In genomic region chr21:30146558-30147282, GRCh38 we compare ENCODE assay signal across 18 cellular contexts. TPM values are rescaled to one million over a fixed set of nuclear protein-coding genes. Genes with fewer than 3 reads are reported as not detected.
DNase-seq lines count a peak whose midpoint lies in the region; ATAC-seq and TF ChIP-seq lines count a peak whose summit lies in the region.
"Had no signal": no experiment of that assay in that cellular context is flagged by ENCODE, and none has a peak within 500 bp of the region (broad histone marks: within the 10 kb centered on the region; RNA-seq: fewer than 3 reads in every experiment).

No MANE protein-coding gene starts in this region.

- H3K56ac ChIP-seq in mesendoderm (ENCODE audit: low read length): no peak overlapping the region

- H3K18ac ChIP-seq in mesendoderm (ENCODE audit: low read length): no peak overlapping the region

- no peaks in the 10 kb centered on the region for H3K36me3 ChIP-seq in mesendoderm (ENCODE audit: control insufficient read depth, insufficient read depth, low read length)
- H3K36me3 ChIP-seq: tibial artery had no signal

- no CpG with 5 or more reads among the region's 16 CpGs for WGBS in mesendoderm (ENCODE audit: extremely low coverage, insufficient coverage, low lambda C conversion rate)

- H3K27ac Mint-ChIP-seq in MCF 10A (ENCODE audit: low read depth, unreplicated experiment): peak overlapping the region; percentile 92
- H3K27ac Mint-ChIP-seq: CD4-positive, alpha-beta memory T cell had no signal

- no peak overlapping the region for H3K4me3 ChIP-seq in mesendoderm (ENCODE audit: low read length)
- H3K4me3 ChIP-seq: tibial artery had no signal

- no peak overlapping the region for H2AK5ac ChIP-seq in mesendoderm (ENCODE audit: low read length)

- no peak overlapping the region for H3K4ac ChIP-seq in mesendoderm (ENCODE audit: low read depth, low read length)

- no peak overlapping the region for H2BK15ac ChIP-seq in mesendoderm (replicated peaks; ENCODE audit: low read depth)

- H3K27ac ChIP-seq in mesendoderm (ENCODE audit: low read depth, low read length): no peak overlapping the region
- H3K27ac ChIP-seq: tibial artery had no signal

- no peaks in the 10 kb centered on the region for H3K4me1 ChIP-seq in mesendoderm (ENCODE audit: control insufficient read depth, low read depth, low read length)
- H3K4me1 ChIP-seq: tibial artery had no signal

- no peaks in the 10 kb centered on the region for H3K79me1 ChIP-seq in mesendoderm (ENCODE audit: low read length)

- no peak overlapping the region for H3K23ac ChIP-seq in mesendoderm (ENCODE audit: low read length)

- peak; percentile 68 for DNase-seq in COR-L47 (lab: John Stamatoyannopoulos, UW)
- DNase-seq in NCI-H1048 (lab: John Stamatoyannopoulos, UW): peak; percentile 57
- DNase-seq in MCF 10A (ENCODE audit: unreplicated experiment): peak; percentile 91
- peak; percentile 8 for DNase-seq in mesendoderm
- no peak for DNase-seq in SIG-M5 (lab: John Stamatoyannopoulos, UW)
- DNase-seq: activated CD8-positive, alpha-beta memory T cell treated with anti-CD3 and anti-CD28 coated beads for 24 hours; CD4-positive, alpha-beta memory T cell; dermis blood vessel endothelial cell; erythroblast; left ventricle myocardium superior; NCI-H1436 treated with DMSO at 0.1 percent for 48 hours; stimulated activated CD4-positive, alpha-beta T cell treated with anti-CD3 and anti-CD28 coated beads, Interleukin-12 subunit alpha, Interleukin-12 subunit beta, amount 100 ng/mL, for 4 hours; tibial artery had no signal

- CTCF ChIA-PET in MCF 10A (lab: Yijun Ruan, JAX): interaction anchor here (0.6 to 1.7 kb wide), 2 partner anchors 21 to 103 kb away, joined by 3 to 7 read pairs; no protein-coding TSS in a partner anchor

- H3K9ac ChIP-seq in mesendoderm (ENCODE audit: low read length): no peak overlapping the region

- H3K4me2 ChIP-seq in mesendoderm (ENCODE audit: low read length): no peak overlapping the region

- TF ChIP-seq CTCF in MCF 10A (IDR thresholded peaks at IDR 0.05; ENCODE audit: unreplicated experiment): no peak

- H4K8ac ChIP-seq in mesendoderm (ENCODE audit: low read depth, low read length): no peak overlapping the region

- H3K36me3 Mint-ChIP-seq in MCF 10A (ENCODE audit: insufficient read depth, unreplicated experiment): peaks cover 6% of the 10 kb centered on the region
- H3K36me3 Mint-ChIP-seq: CD4-positive, alpha-beta memory T cell had no signal

- no peaks in the 10 kb centered on the region for H3K27me3 Mint-ChIP-seq in MCF 10A (ENCODE audit: insufficient read depth, unreplicated experiment)
- H3K27me3 Mint-ChIP-seq: CD4-positive, alpha-beta memory T cell had no signal

- no peak overlapping the region for H2BK120ac ChIP-seq in mesendoderm (ENCODE audit: low read depth, low read length)

- peaks cover 16% of the 10 kb centered on the region for H3K4me1 Mint-ChIP-seq in MCF 10A (ENCODE audit: insufficient read depth, unreplicated experiment)
- H3K4me1 Mint-ChIP-seq: CD4-positive, alpha-beta memory T cell had no signal

- H2BK5ac ChIP-seq in mesendoderm (ENCODE audit: low read length): no peak overlapping the region

- peak overlapping the region; percentile 64 for H3K4me3 Mint-ChIP-seq in MCF 10A (ENCODE audit: unreplicated experiment)
- H3K4me3 Mint-ChIP-seq: CD4-positive, alpha-beta memory T cell had no signal

- no peaks in the 10 kb centered on the region for H3K9me3 Mint-ChIP-seq in MCF 10A (ENCODE audit: unreplicated experiment)

- intact Hi-C loops in MCF 10A (cut with micrococcal nuclease): loop anchor here (5.0 kb wide), 1 partner anchor 46 kb away; no protein-coding TSS in a partner anchor

- H4K5ac ChIP-seq in mesendoderm (ENCODE audit: low read length): no peak overlapping the region

- H3K79me2 ChIP-seq in mesendoderm (ENCODE audit: control insufficient read depth, insufficient read depth, low read length): no peaks in the 10 kb centered on the region

- H3K27me3 ChIP-seq in mesendoderm (ENCODE audit: insufficient read depth, low read length, poor library complexity): no peaks in the 10 kb centered on the region
- H3K27me3 ChIP-seq: tibial artery had no signal

- no peak for ATAC-seq in HG03521 (IDR thresholded peaks at IDR 0.05; ENCODE audit: unreplicated experiment)
- ATAC-seq in HG03342 (IDR thresholded peaks at IDR 0.05; ENCODE audit: unreplicated experiment): no peak
- ATAC-seq in HG03565 (IDR thresholded peaks at IDR 0.05; ENCODE audit: unreplicated experiment): no peak
- ATAC-seq: activated CD4-positive, CD25-positive, alpha-beta regulatory T cell treated with anti-CD3 and anti-CD28 coated beads, Interleukin-2, amount 50 U/mL, for 24 hours; left ventricle myocardium superior had no signal

- POLR2A ChIA-PET in MCF 10A (lab: Yijun Ruan, JAX): interaction anchor here (0.6 to 1.4 kb wide), 13 partner anchors 11 to 840 kb away, joined by 3 to 8 read pairs (median 3); partner anchors contain the start of gene CLDN17

- TSS peak; percentile 95 for BruUV-seq in MCF 10A (replicated peaks; lab: Mats Ljungman, UMichigan)

RNA-seq across cellular contexts. Expression of gene CLDN17, which starts 19.9 kb away (rescaled TPM):
- not detected in 2 replicates for total RNA-seq in MCF 10A (2022)
- polyA plus RNA-seq in mesendoderm (2013, experiment 1 of 2): not detected
- not detected for polyA plus RNA-seq in mesendoderm (2013, experiment 2 of 2)
- total RNA-seq: CD4-positive, alpha-beta memory T cell; dermis blood vessel endothelial cell; left ventricle myocardium superior; SK-MEL-5 had no signal
- polyA plus RNA-seq: CD4-positive, alpha-beta memory T cell had no signal
